In the genomic region with DNA sequence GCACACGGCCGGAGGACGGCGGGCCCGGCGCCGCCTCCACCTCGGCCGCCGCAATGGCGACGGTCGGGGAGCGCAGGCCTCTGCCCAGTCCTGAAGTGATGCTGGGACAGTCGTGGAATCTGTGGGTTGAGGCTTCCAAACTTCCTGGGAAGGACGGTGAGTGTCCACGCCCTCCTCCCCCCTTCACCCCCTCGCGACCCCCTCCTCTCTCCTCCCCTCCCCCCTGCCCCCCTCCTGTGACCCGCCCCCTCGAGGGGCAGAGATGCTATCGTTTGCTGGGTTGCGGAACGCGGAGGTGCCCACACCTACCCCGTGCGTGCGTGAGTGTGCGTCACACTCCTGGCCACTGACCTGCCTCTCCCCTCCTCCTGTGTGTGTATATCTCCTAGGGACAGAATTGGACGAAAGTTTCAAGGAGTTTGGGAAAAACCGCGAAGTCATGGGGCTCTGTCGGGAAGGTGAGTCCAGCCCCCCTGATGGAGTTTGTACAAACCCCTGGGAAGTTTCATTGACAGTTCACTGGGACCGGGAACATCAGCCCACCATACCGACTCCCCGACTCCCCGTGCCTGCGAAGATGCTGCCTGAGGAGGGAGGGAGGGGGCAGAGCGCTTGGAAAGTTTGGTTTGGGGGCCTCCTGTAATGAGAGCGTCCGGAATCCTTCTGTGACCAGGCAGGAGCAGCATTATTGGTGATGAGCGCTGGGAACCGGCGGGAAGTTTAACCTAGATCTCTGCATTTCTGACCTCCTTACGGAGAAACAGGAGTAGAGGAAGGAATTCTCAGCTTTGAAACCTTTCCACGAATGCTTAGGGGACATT, we compare ENCODE assay signal across 8 cellular contexts. TPM values are rescaled to one million over a fixed set of nuclear protein-coding genes. Genes with fewer than 3 reads are reported as not detected.
DNase-seq lines count a peak whose midpoint lies in the region; ATAC-seq, FAIRE-seq and TF ChIP-seq lines count a peak whose summit lies in the region.

No MANE protein-coding gene starts in this region.

- peaks cover 24% of the 10 kb centered on the region for H3K4me1 ChIP-seq in endothelial cell of umbilical vein (ENCODE audit: control insufficient read depth, extremely low read depth, insufficient read depth, low read length)
- H3K4me1 ChIP-seq in muscle layer of duodenum (ENCODE audit: control insufficient read depth in 1 of 2, insufficient read depth in 2 of 2, low read length in 2 of 2) = peaks cover 20 to 24% of the 10 kb centered on the region in 2 donors

- peaks cover 25% of the 10 kb centered on the region for H3K79me2 ChIP-seq in endothelial cell of umbilical vein (ENCODE audit: control insufficient read depth, insufficient read depth, low read length)

- H3K9me1 ChIP-seq in endothelial cell of umbilical vein (replicated peaks; ENCODE audit: control insufficient read depth, extremely low read depth, insufficient read depth, low read length) = no peaks in the 10 kb centered on the region

- peak; percentile 12 for ATAC-seq in activated CD8-positive, alpha-beta memory T cell treated with anti-CD3 and anti-CD28 coated beads, Interleukin-2, amount 10 ng/mL, durations not matched to agents 7 days and 5 days
- peak; percentile 51 for ATAC-seq in stimulated activated effector memory CD8-positive, alpha-beta T cell treated with anti-CD3 and anti-CD28 coated beads, Interleukin-12 subunit alpha, Interleukin-12 subunit beta, amount 100 ng/mL, for 72 hours

- H3K4me3 ChIP-seq in AG10803 (ENCODE audit: low read length) (peak overlapping the region; percentile 75), endothelial cell of umbilical vein (replicated peaks in 1 of 3; ENCODE audit: insufficient read depth in 1 of 3, low read depth in 1 of 3, low read length in 3 of 3) (peak overlapping the region; percentile 59 to 85 (median 59)), muscle layer of duodenum (ENCODE audit: low read depth in 1 of 2, low read length in 2 of 2) (peak overlapping the region; percentile 63 to 79)

- H4K20me1 ChIP-seq in endothelial cell of umbilical vein (replicated peaks; ENCODE audit: control insufficient read depth, extremely low read depth, insufficient read depth, low read length) = no peaks in the 10 kb centered on the region

- DNase-seq in AG10803 (ENCODE audit: low read depth) = peak; percentile 45
- DNase-seq in GM20000 (ENCODE audit: low spot score) = peak; percentile 47
- DNase-seq in LHCN-M2 (ENCODE audit: low read depth) = peak; percentile 23
- peak; percentile 67 for DNase-seq in activated CD8-positive, alpha-beta memory T cell treated with anti-CD3 and anti-CD28 coated beads, Interleukin-2, amount 10 ng/mL, durations not matched to agents 7 days and 5 days
- peak; percentile 43 for DNase-seq in endothelial cell of umbilical vein (ENCODE audit: low read depth, low spot score)
- peak in 1 of 2 donors; percentile 68 for DNase-seq in stimulated activated effector memory CD8-positive, alpha-beta T cell treated with anti-CD3 and anti-CD28 coated beads, Interleukin-12 subunit alpha, Interleukin-12 subunit beta, amount 100 ng/mL, for 72 hours (ENCODE audit: low spot score in 2 of 2)
- DNase-seq in GDM1 (lab: John Stamatoyannopoulos, UW) = no peak

- POLR2A ChIA-PET in endothelial cell of umbilical vein (lab: Charles Lee) = no interaction called here

- H3K9ac ChIP-seq in endothelial cell of umbilical vein (replicated peaks; ENCODE audit: extremely low read depth, insufficient read depth, low read length) = peak overlapping the region; percentile 85

- H3K27me3 ChIP-seq in endothelial cell of umbilical vein (ENCODE audit: control insufficient read depth in 2 of 2, insufficient read depth in 2 of 2, low read length in 2 of 2) (no peaks in the 10 kb centered on the region), muscle layer of duodenum (ENCODE audit: low read depth, low read length) (no peaks in the 10 kb centered on the region)

- peak overlapping the region; percentile 80 for H3K4me2 ChIP-seq in endothelial cell of umbilical vein (ENCODE audit: insufficient read depth, low read length)

- no peaks in the 10 kb centered on the region for H3K27me3 Mint-ChIP-seq in activated CD8-positive, alpha-beta memory T cell treated with anti-CD3 and anti-CD28 coated beads, Interleukin-2, amount 10 ng/mL, durations not matched to agents 7 days and 5 days

- H3K27ac ChIP-seq in endothelial cell of umbilical vein (ENCODE audit: insufficient read depth, low read depth, low read length) (peak overlapping the region; percentile 85), muscle layer of duodenum (ENCODE audit: low read length) (peak overlapping the region; percentile 69)

- no peak for TF ChIP-seq CTCF in AG10803 (conservative IDR thresholded peaks at IDR 0.05; ENCODE audit: low read length)
- no peak for TF ChIP-seq CTCF in GM20000 (IDR thresholded peaks at IDR 0.05; ENCODE audit: extremely low read depth, missing control alignments)
- no peak for TF ChIP-seq CTCF in endothelial cell of umbilical vein (IDR thresholded peaks at IDR 0.05; ENCODE audit: extremely low read depth in 1 of 2, insufficient read depth in 1 of 2, low read depth in 1 of 2, low read length in 2 of 2)

- H3K36me3 ChIP-seq in endothelial cell of umbilical vein (ENCODE audit: control insufficient read depth in 2 of 2, extremely low read depth in 1 of 2, insufficient read depth in 2 of 2, low read length in 2 of 2) (peaks cover 0 to 2% of the 10 kb centered on the region in 2 experiments), muscle layer of duodenum (ENCODE audit: control insufficient read depth in 1 of 2, insufficient read depth in 2 of 2, low read length in 2 of 2) (peaks cover 7 to 19% of the 10 kb centered on the region in 2 donors)

- BruUV-seq in endothelial cell of umbilical vein (replicated peaks; lab: Mats Ljungman, UMichigan) = TSS peak; percentile 26

- intact Hi-C loops in endothelial cell of umbilical vein (cut with micrococcal nuclease) = loop anchor here (1.0 to 5.0 kb wide), 4 partner anchors 49 to 91 kb away; no protein-coding TSS in a partner anchor

- no peaks in the 10 kb centered on the region for H3K9me3 ChIP-seq in endothelial cell of umbilical vein (replicated peaks; ENCODE audit: control insufficient read depth, insufficient read depth, low read length)
- H3K9me3 ChIP-seq in muscle layer of duodenum (ENCODE audit: control insufficient read depth in 1 of 2, low read length in 2 of 2) = no peaks in the 10 kb centered on the region

- TF ChIP-seq POLR2A in endothelial cell of umbilical vein (IDR thresholded peaks at IDR 0.05; ENCODE audit: low read depth, low read length) = no peak

- H3K4me3 Mint-ChIP-seq in activated CD8-positive, alpha-beta memory T cell treated with anti-CD3 and anti-CD28 coated beads, Interleukin-2, amount 10 ng/mL, durations not matched to agents 7 days and 5 days = peak overlapping the region; percentile 85
- H3K4me3 Mint-ChIP-seq in stimulated activated effector memory CD8-positive, alpha-beta T cell treated with anti-CD3 and anti-CD28 coated beads, Interleukin-12 subunit alpha, Interleukin-12 subunit beta, amount 100 ng/mL, for 72 hours = peak overlapping the region; percentile 85

- H3K9me3 Mint-ChIP-seq in activated CD8-positive, alpha-beta memory T cell treated with anti-CD3 and anti-CD28 coated beads, Interleukin-2, amount 10 ng/mL, durations not matched to agents 7 days and 5 days (ENCODE audit: low read depth) = no peaks in the 10 kb centered on the region
- no peaks in the 10 kb centered on the region for H3K9me3 Mint-ChIP-seq in stimulated activated effector memory CD8-positive, alpha-beta T cell treated with anti-CD3 and anti-CD28 coated beads, Interleukin-12 subunit alpha, Interleukin-12 subunit beta, amount 100 ng/mL, for 72 hours

- dilution Hi-C loops in endothelial cell of umbilical vein (cut with MboI; ENCODE audit: extremely low pct_ligation_motif_present, low sequenced_read_pairs) = no loop called here

- peaks cover 57% of the 10 kb centered on the region for H3K4me1 Mint-ChIP-seq in activated CD8-positive, alpha-beta memory T cell treated with anti-CD3 and anti-CD28 coated beads, Interleukin-2, amount 10 ng/mL, durations not matched to agents 7 days and 5 days
- H3K4me1 Mint-ChIP-seq in stimulated activated effector memory CD8-positive, alpha-beta T cell treated with anti-CD3 and anti-CD28 coated beads, Interleukin-12 subunit alpha, Interleukin-12 subunit beta, amount 100 ng/mL, for 72 hours = peaks cover 51% of the 10 kb centered on the region

- no peak overlapping the region for H2AFZ ChIP-seq in endothelial cell of umbilical vein (ENCODE audit: low read depth, low read length)

- CTCF ChIA-PET in activated CD8-positive, alpha-beta memory T cell treated with anti-CD3 and anti-CD28 coated beads, Interleukin-2, amount 10 ng/mL, durations not matched to agents 7 days and 5 days (lab: Charles Lee) = interaction anchor here (0.9 to 1.4 kb wide), 7 partner anchors 17 to 111 kb away, joined by 3 to 4 read pairs (median 3); a partner anchor contains a TSS
- CTCF ChIA-PET in endothelial cell of umbilical vein (lab: Charles Lee) = interaction anchor here (0.9 to 3.0 kb wide), 2 partner anchors 12 to 44 kb away, joined by 3 to 8 read pairs; no protein-coding TSS in a partner anchor

- FAIRE-seq in endothelial cell of umbilical vein (lab: Jason Lieb, UNC) = no peak

- H3K27ac Mint-ChIP-seq in activated CD8-positive, alpha-beta memory T cell treated with anti-CD3 and anti-CD28 coated beads, Interleukin-2, amount 10 ng/mL, durations not matched to agents 7 days and 5 days = peak overlapping the region; percentile 88
- peak overlapping the region; percentile 93 for H3K27ac Mint-ChIP-seq in stimulated activated effector memory CD8-positive, alpha-beta T cell treated with anti-CD3 and anti-CD28 coated beads, Interleukin-12 subunit alpha, Interleukin-12 subunit beta, amount 100 ng/mL, for 72 hours

- H3K36me3 Mint-ChIP-seq in activated CD8-positive, alpha-beta memory T cell treated with anti-CD3 and anti-CD28 coated beads, Interleukin-2, amount 10 ng/mL, durations not matched to agents 7 days and 5 days = peaks cover 42% of the 10 kb centered on the region
- H3K36me3 Mint-ChIP-seq in stimulated activated effector memory CD8-positive, alpha-beta T cell treated with anti-CD3 and anti-CD28 coated beads, Interleukin-12 subunit alpha, Interleukin-12 subunit beta, amount 100 ng/mL, for 72 hours = peaks cover 70% of the 10 kb centered on the region

RNA-seq across cellular contexts. Expression of a gene that starts 0.8 kb away (rescaled TPM):
- total RNA-seq in LHCN-M2 (2014; rRNA removed) (not detected in 2 replicates), endothelial cell of umbilical vein (not detected in 2 replicates)
- polyA plus RNA-seq in LHCN-M2 (2012) = 0.55 TPM
- total RNA-seq in activated CD8-positive, alpha-beta memory T cell treated with anti-CD3 and anti-CD28 coated beads, Interleukin-2, amount 10 ng/mL, durations not matched to agents 7 days and 5 days = 1 to 10 TPM in 1 of 2 experiments, not detected in 1; 1.3 TPM
- polyA plus RNA-seq in endothelial cell of umbilical vein = not detected in 2 replicates
- not detected in 2 replicates for polyA plus RNA-seq in endothelial cell of umbilical vein (2011; cell fraction: cytosol; rRNA removed)
- not detected in 2 replicates for polyA plus RNA-seq in endothelial cell of umbilical vein (2011; cell fraction: nucleus; rRNA removed)
- not detected in 2 replicates for polyA plus RNA-seq in endothelial cell of umbilical vein (2012)
- not detected in 2 replicates for polyA minus RNA-seq in endothelial cell of umbilical vein
- polyA minus RNA-seq in endothelial cell of umbilical vein (2011; cell fraction: cytosol; rRNA and poly(A)+ RNA removed) = not detected
- polyA minus RNA-seq in endothelial cell of umbilical vein (2011; cell fraction: nucleus; rRNA and poly(A)+ RNA removed) = not detected in 2 replicates

RNA-seq across cellular contexts. Expression of a gene that starts 49.3 kb away (rescaled TPM):
- 7.8 and 10.4 TPM in 2 replicates for total RNA-seq in LHCN-M2 (2014; rRNA removed)
- polyA plus RNA-seq in LHCN-M2 (2012) = 3.7 TPM
- 10 to 100 TPM; 41.9 to 56.5 TPM for total RNA-seq in activated CD8-positive, alpha-beta memory T cell treated with anti-CD3 and anti-CD28 coated beads, Interleukin-2, amount 10 ng/mL, durations not matched to agents 7 days and 5 days
- total RNA-seq in endothelial cell of umbilical vein = 27.1 and 34.7 TPM in 2 replicates
- polyA plus RNA-seq in endothelial cell of umbilical vein = 21.2 and 28.6 TPM in 2 replicates
- polyA plus RNA-seq in endothelial cell of umbilical vein (2011; cell fraction: cytosol; rRNA removed) = 8.6 and 9.0 TPM in 2 replicates
- 77.3 and 82.2 TPM in 2 replicates for polyA plus RNA-seq in endothelial cell of umbilical vein (2011; cell fraction: nucleus; rRNA removed)
- 8.2 and 8.7 TPM in 2 replicates for polyA plus RNA-seq in endothelial cell of umbilical vein (2012)
- polyA minus RNA-seq in endothelial cell of umbilical vein = 78.3 and 88.7 TPM in 2 replicates
- 17.6 TPM for polyA minus RNA-seq in endothelial cell of umbilical vein (2011; cell fraction: cytosol; rRNA and poly(A)+ RNA removed)
- polyA minus RNA-seq in endothelial cell of umbilical vein (2011; cell fraction: nucleus; rRNA and poly(A)+ RNA removed) = 167 and 237 TPM in 2 replicates

RNA-seq across cellular contexts. Expression of a gene that starts 49.4 kb away (rescaled TPM):
- total RNA-seq in LHCN-M2 (2014; rRNA removed) = 64.6 and 67.8 TPM in 2 replicates
- 59.9 TPM for polyA plus RNA-seq in LHCN-M2 (2012)
- total RNA-seq in activated CD8-positive, alpha-beta memory T cell treated with anti-CD3 and anti-CD28 coated beads, Interleukin-2, amount 10 ng/mL, durations not matched to agents 7 days and 5 days = 10 to 100 TPM; 77.7 to 78.1 TPM
- total RNA-seq in endothelial cell of umbilical vein = 68.7 and 69.4 TPM in 2 replicates
- polyA plus RNA-seq in endothelial cell of umbilical vein = 11.6 and 16.9 TPM in 2 replicates
- 51.3 and 58.8 TPM in 2 replicates for polyA plus RNA-seq in endothelial cell of umbilical vein (2011; cell fraction: cytosol; rRNA removed)
- 17.3 and 22.5 TPM in 2 replicates for polyA plus RNA-seq in endothelial cell of umbilical vein (2011; cell fraction: nucleus; rRNA removed)
- 54.0 and 88.4 TPM in 2 replicates for polyA plus RNA-seq in endothelial cell of umbilical vein (2012)
- 13.8 and 14.6 TPM in 2 replicates for polyA minus RNA-seq in endothelial cell of umbilical vein
- 13.0 TPM for polyA minus RNA-seq in endothelial cell of umbilical vein (2011; cell fraction: cytosol; rRNA and poly(A)+ RNA removed)
- 3.3 and 4.3 TPM in 2 replicates for polyA minus RNA-seq in endothelial cell of umbilical vein (2011; cell fraction: nucleus; rRNA and poly(A)+ RNA removed)
